9 cellular contexts compared by ENCODE assay signal in genomic region chr6:31202259-31203166, GRCh38. TPM values are rescaled to one million over a fixed set of nuclear protein-coding genes. Genes with fewer than 3 reads are reported as not detected.
DNase-seq lines count a peak whose midpoint lies in the region; ATAC-seq and TF ChIP-seq lines count a peak whose summit lies in the region.
"Had no signal": no experiment of that assay in that cellular context is flagged by ENCODE, and none has a peak within 500 bp of the region (broad histone marks: within the 10 kb centered on the region; RNA-seq: fewer than 3 reads in every experiment).

No MANE protein-coding gene starts in this region.

- peaks cover 7% of the 10 kb centered on the region for H3K36me3 ChIP-seq in CD8-positive, alpha-beta memory T cell (ENCODE audit: insufficient read depth, low read length)
- no peaks in the 10 kb centered on the region for H3K36me3 ChIP-seq in ascending aorta
- peaks cover 0 to 5% (median 0%) of the 10 kb centered on the region in 3 experiments for H3K36me3 ChIP-seq in naive thymus-derived CD4-positive, alpha-beta T cell (ENCODE audit: control insufficient read depth in 2 of 3, insufficient read depth in 3 of 3, low read length in 3 of 3)

- CTCF ChIA-PET in CD8-positive, alpha-beta memory T cell (lab: Charles Lee) = interaction anchor here (0.9 to 1.6 kb wide), 2 partner anchors 152 to 164 kb away, joined by 3 to 4 read pairs; no protein-coding TSS in a partner anchor
- CTCF ChIA-PET in naive thymus-derived CD4-positive, alpha-beta T cell (lab: Charles Lee) = interaction anchor here (0.5 to 2.5 kb wide), 2 partner anchors 164 to 173 kb away, joined by 3 to 13 read pairs; no protein-coding TSS in a partner anchor

- H3K27ac Mint-ChIP-seq in CD8-positive, alpha-beta memory T cell = peak overlapping the region; percentile 94 to 99 (median 98)
- H3K27ac Mint-ChIP-seq in naive thymus-derived CD4-positive, alpha-beta T cell = peak overlapping the region; percentile 80 to 97 (median 94)

- H3K9me3 Mint-ChIP-seq in CD8-positive, alpha-beta memory T cell = no peaks in the 10 kb centered on the region
- H3K9me3 Mint-ChIP-seq in naive thymus-derived CD4-positive, alpha-beta T cell = peaks cover 0 to 3% (median 0%) of the 10 kb centered on the region in 11 donors

- H3K4me3 Mint-ChIP-seq in CD8-positive, alpha-beta memory T cell = peak overlapping the region in 6 of 7 donors; percentile 36 to 100 (median 76)
- H3K4me3 Mint-ChIP-seq in naive thymus-derived CD4-positive, alpha-beta T cell = peak overlapping the region; percentile 32 to 91 (median 80)

- no peak for TF ChIP-seq CTCF in LNCaP clone FGC (IDR thresholded peaks at IDR 0.05; ENCODE audit: control insufficient read depth, extremely low read depth, insufficient read depth)
- TF ChIP-seq CTCF in ascending aorta (IDR thresholded peaks at IDR 0.05) = no peak

- no peak for DNase-seq in CD8-positive, alpha-beta memory T cell
- DNase-seq in LNCaP clone FGC (ENCODE audit: low read depth) (no peak), ascending aorta (ENCODE audit: low spot score in 2 of 2) (no peak), hepatic stellate cell (ENCODE audit: low spot score) (no peak), cortex of kidney (lab: John Stamatoyannopoulos, UW) (no peak), NCI-H446 (lab: John Stamatoyannopoulos, UW) (no peak), germinal center (ENCODE audit: low spot score) (no peak)
- no peak for DNase-seq in naive thymus-derived CD4-positive, alpha-beta T cell

- H3K9me3 ChIP-seq in CD8-positive, alpha-beta memory T cell (ENCODE audit: low read length) = no peaks in the 10 kb centered on the region
- no peaks in the 10 kb centered on the region for H3K9me3 ChIP-seq in ascending aorta
- H3K9me3 ChIP-seq in naive thymus-derived CD4-positive, alpha-beta T cell (ENCODE audit: control insufficient read depth in 2 of 3, low read length in 3 of 3) = no peaks in the 10 kb centered on the region
- H3K9me3 ChIP-seq: SJSA1 had no signal

- peaks cover 0 to 26% (median 0%) of the 10 kb centered on the region in 3 donors for H3K36me3 Mint-ChIP-seq in CD8-positive, alpha-beta memory T cell
- H3K36me3 Mint-ChIP-seq in naive thymus-derived CD4-positive, alpha-beta T cell = peaks cover 5 to 36% (median 5%) of the 10 kb centered on the region in 5 donors

- no peaks in the 10 kb centered on the region for H3K27me3 ChIP-seq in CD8-positive, alpha-beta memory T cell (ENCODE audit: insufficient read depth, low read length, poor library complexity, severe bottlenecking)
- H3K27me3 ChIP-seq in ascending aorta = no peaks in the 10 kb centered on the region
- H3K27me3 ChIP-seq in naive thymus-derived CD4-positive, alpha-beta T cell (ENCODE audit: control insufficient read depth in 2 of 2, insufficient read depth in 2 of 2, low read length in 2 of 2) = no peaks in the 10 kb centered on the region
- H3K27me3 ChIP-seq: SJSA1 had no signal

- intact Hi-C loops in ascending aorta (cut with DNase I) = loop anchor here (10.0 kb wide), 2 partner anchors 1448 to 1652 kb away; partner anchors contain the start of genes PSMB9 and TAP1
- intact Hi-C loops in naive thymus-derived CD4-positive, alpha-beta T cell (cut with micrococcal nuclease) = loop anchor here in 1 of 2 donors (5.0 to 10.0 kb wide), 2 partner anchors 485 to 2002 kb away; partner anchors contain the start of genes HSD17B8, MDC1, RING1 and RXRB

- POLR2A ChIA-PET in CD8-positive, alpha-beta memory T cell (lab: Charles Lee) = interaction anchor here (0.6 to 3.0 kb wide), 8 partner anchors 9 to 164 kb away, joined by 3 to 9 read pairs (median 4); partner anchors contain the start of gene HLA-B
- POLR2A ChIA-PET in naive thymus-derived CD4-positive, alpha-beta T cell (lab: Charles Lee) = interaction anchor here (0.7 to 6.8 kb wide), 14 partner anchors 37 to 451 kb away, joined by 3 to 35 read pairs (median 4); no protein-coding TSS in a partner anchor

- peak overlapping the region; percentile 65 for H3K27ac ChIP-seq in CD8-positive, alpha-beta memory T cell (ENCODE audit: low read depth, low read length)
- peak overlapping the region; percentile 61 to 72 for H3K27ac ChIP-seq in ascending aorta
- peak overlapping the region; percentile 73 for H3K27ac ChIP-seq in naive thymus-derived CD4-positive, alpha-beta T cell (ENCODE audit: low read depth, low read length)

- peaks cover 0 to 3% of the 10 kb centered on the region in 2 donors for H3K27me3 Mint-ChIP-seq in CD8-positive, alpha-beta memory T cell
- H3K27me3 Mint-ChIP-seq in naive thymus-derived CD4-positive, alpha-beta T cell = peaks cover 0 to 3% (median 0%) of the 10 kb centered on the region in 5 donors

- ATAC-seq in naive thymus-derived CD4-positive, alpha-beta T cell = no peak

- H3K4me3 ChIP-seq in CD8-positive, alpha-beta memory T cell (ENCODE audit: low read length) = no peak overlapping the region
- H3K4me3 ChIP-seq in LNCaP clone FGC (ENCODE audit: low read depth, low read length) (peak overlapping the region; percentile 33), ascending aorta (no peak overlapping the region)
- H3K4me3 ChIP-seq in naive thymus-derived CD4-positive, alpha-beta T cell (ENCODE audit: low read length) = no peak overlapping the region

- H3K4me1 Mint-ChIP-seq in CD8-positive, alpha-beta memory T cell = peaks cover 57 to 74% (median 66%) of the 10 kb centered on the region in 3 donors
- peaks cover 51 to 74% (median 65%) of the 10 kb centered on the region in 7 donors for H3K4me1 Mint-ChIP-seq in naive thymus-derived CD4-positive, alpha-beta T cell

- peaks cover 57% of the 10 kb centered on the region for H3K4me1 ChIP-seq in CD8-positive, alpha-beta memory T cell (ENCODE audit: insufficient read depth, low read length)
- peaks cover 5 to 21% of the 10 kb centered on the region in 2 donors for H3K4me1 ChIP-seq in ascending aorta
- H3K4me1 ChIP-seq in naive thymus-derived CD4-positive, alpha-beta T cell (ENCODE audit: control insufficient read depth in 2 of 2, insufficient read depth in 2 of 2, low read length in 2 of 2) = peaks cover 29 to 41% of the 10 kb centered on the region in 2 donors

RNA-seq across cellular contexts. Expression of gene POU5F1, which starts 32.0 kb away (rescaled TPM):
- not detected for total RNA-seq in CD8-positive, alpha-beta memory T cell
- not detected for polyA plus RNA-seq in CD8-positive, alpha-beta memory T cell
- total RNA-seq in ascending aorta = not detected
- total RNA-seq in naive thymus-derived CD4-positive, alpha-beta T cell = under 1 TPM in 1 of 5 experiments, not detected in 4; 0.46 TPM
- under 1 TPM in 1 of 2 donors, not detected in 1; 0.18 TPM for polyA plus RNA-seq in naive thymus-derived CD4-positive, alpha-beta T cell
- total RNA-seq: SJSA1 had no signal

RNA-seq across cellular contexts. Expression of gene TCF19, which starts 44.1 kb away (rescaled TPM):
- 100 to 1,000 TPM; 102 to 103 TPM for total RNA-seq in CD8-positive, alpha-beta memory T cell
- polyA plus RNA-seq in CD8-positive, alpha-beta memory T cell = 11.6 TPM
- total RNA-seq in ascending aorta = 10.3 TPM
- 10 to 100 TPM in 1 of 5 experiments, 1 to 10 TPM in 4; 4.3 to 78.9 (median 9.4) TPM for total RNA-seq in naive thymus-derived CD4-positive, alpha-beta T cell
- 1 to 10 TPM; 9.4 to 9.7 TPM for polyA plus RNA-seq in naive thymus-derived CD4-positive, alpha-beta T cell

RNA-seq across cellular contexts. Expression of gene CCHCR1, which starts 44.9 kb away (rescaled TPM):
- total RNA-seq in CD8-positive, alpha-beta memory T cell = 10 to 100 TPM; 45.9 to 46.1 TPM
- 7.4 TPM for polyA plus RNA-seq in CD8-positive, alpha-beta memory T cell
- 14.7 TPM for total RNA-seq in ascending aorta
- 10 to 100 TPM; 20.1 to 46.4 (median 35.5) TPM for total RNA-seq in naive thymus-derived CD4-positive, alpha-beta T cell
- 10 to 100 TPM in 1 of 2 donors, 1 to 10 TPM in 1; 6.9 to 11.1 TPM for polyA plus RNA-seq in naive thymus-derived CD4-positive, alpha-beta T cell
